ENCODE assay signal across 18 cellular contexts in genomic region chr1:112040891-112041740, GRCh38. TPM values are rescaled to one million over a fixed set of nuclear protein-coding genes. Genes with fewer than 3 reads are reported as not detected.
A peak's percentile ranks its signal among the peaks of the same experiment; 100 is the strongest.
DNase-seq lines count a peak whose midpoint lies in the region; ATAC-seq and TF ChIP-seq lines count a peak whose summit lies in the region.
"Had no signal": no experiment of that assay in that cellular context is flagged by ENCODE, and none has a peak within 500 bp of the region (broad histone marks: within the 10 kb centered on the region; RNA-seq: fewer than 3 reads in every experiment).

No MANE protein-coding gene starts in this region.

- POLR2A ChIA-PET in HEK293T (lab: Yijun Ruan, JAX): no interaction called here

- ATAC-seq in GM19468 (IDR thresholded peaks at IDR 0.05; ENCODE audit: extremely low read depth, unreplicated experiment): peak; percentile 32
- ATAC-seq: activated CD4-positive, alpha-beta T cell treated with anti-CD3 and anti-CD28 coated beads for 36 hours; stimulated activated effector memory CD8-positive, alpha-beta T cell treated with anti-CD3 and anti-CD28 coated beads, Interleukin-12 subunit alpha, Interleukin-12 subunit beta, amount 100 ng/mL, for 72 hours had no signal

- TF ChIP-seq CTCF in GM06990 (IDR thresholded peaks at IDR 0.05; ENCODE audit: insufficient read depth, low read length, poor library complexity, severe bottlenecking) (no peak), mesothelial cell of epicardium (IDR thresholded peaks at IDR 0.05; ENCODE audit: unreplicated experiment) (no peak)

- CTCF ChIA-PET in HEK293T (lab: Yijun Ruan, JAX): no interaction called here

- peaks cover 38% of the 10 kb centered on the region for H3K27me3 Mint-ChIP-seq in mesothelial cell of epicardium (ENCODE audit: low read depth)

- no peak overlapping the region for H3K4me3 ChIP-seq in GM06990 (replicated peaks; ENCODE audit: low read depth, low read length)
- H3K4me3 ChIP-seq: coronary artery, ovary, right lobe of liver, transverse colon had no signal

- H3K9me3 Mint-ChIP-seq in mesothelial cell of epicardium: no peaks in the 10 kb centered on the region
- H3K9me3 Mint-ChIP-seq: stimulated activated effector memory CD8-positive, alpha-beta T cell treated with anti-CD3 and anti-CD28 coated beads, Interleukin-12 subunit alpha, Interleukin-12 subunit beta, amount 100 ng/mL, for 72 hours had no signal

- H3K36me3 Mint-ChIP-seq in mesothelial cell of epicardium: no peaks in the 10 kb centered on the region
- H3K36me3 Mint-ChIP-seq: naive B cell; stimulated activated effector memory CD8-positive, alpha-beta T cell treated with anti-CD3 and anti-CD28 coated beads, Interleukin-12 subunit alpha, Interleukin-12 subunit beta, amount 100 ng/mL, for 72 hours had no signal

- H3K36me3 ChIP-seq in GM06990 (ENCODE audit: control insufficient read depth, insufficient read depth, low read length): no peaks in the 10 kb centered on the region
- H3K36me3 ChIP-seq: ovary, right lobe of liver, transverse colon had no signal

- no peaks in the 10 kb centered on the region for H3K27me3 ChIP-seq in GM06990 (replicated peaks; ENCODE audit: control insufficient read depth, insufficient read depth, low read length)
- H3K27me3 ChIP-seq: ovary, right lobe of liver, transverse colon had no signal

- peak overlapping the region; percentile 45 for H3K27ac Mint-ChIP-seq in mesothelial cell of epicardium
- H3K27ac Mint-ChIP-seq: activated CD4-positive, alpha-beta T cell treated with anti-CD3 and anti-CD28 coated beads for 36 hours; stimulated activated effector memory CD8-positive, alpha-beta T cell treated with anti-CD3 and anti-CD28 coated beads, Interleukin-12 subunit alpha, Interleukin-12 subunit beta, amount 100 ng/mL, for 72 hours had no signal

- DNase-seq in GM06990 (ENCODE audit: extremely low read depth, insufficient read length): peak; percentile 53
- DNase-seq in NCI-H524 (lab: John Stamatoyannopoulos, UW): peak; percentile 93 to 95
- no peak for DNase-seq in mesothelial cell of epicardium (ENCODE audit: low spot score in 2 of 2, unreplicated experiment in 2 of 2)
- DNase-seq in NCI-H510A treated with DMSO at 0.1 percent for 48 hours (lab: John Stamatoyannopoulos, UW): no peak
- DNase-seq in NCI-H2171 treated with DMSO at 0.1 percent for 48 hours (lab: John Stamatoyannopoulos, UW): no peak
- no peak for DNase-seq in SK-N-DZ (ENCODE audit: low spot score)
- no peak for DNase-seq in HEK293T (ENCODE audit: extremely low spot score)
- DNase-seq: activated CD4-positive, alpha-beta T cell treated with anti-CD3 and anti-CD28 coated beads for 36 hours; hippocampal formation; naive B cell; NCI-H1417 treated with DMSO at 0.1 percent for 48 hours; NCI-H2171; right lobe of liver; transverse colon had no signal

- no peak overlapping the region for H3K4me3 Mint-ChIP-seq in mesothelial cell of epicardium
- H3K4me3 Mint-ChIP-seq: activated CD4-positive, alpha-beta T cell treated with anti-CD3 and anti-CD28 coated beads for 36 hours; naive B cell; stimulated activated effector memory CD8-positive, alpha-beta T cell treated with anti-CD3 and anti-CD28 coated beads, Interleukin-12 subunit alpha, Interleukin-12 subunit beta, amount 100 ng/mL, for 72 hours had no signal

- H3K4me1 Mint-ChIP-seq in mesothelial cell of epicardium: no peaks in the 10 kb centered on the region
- H3K4me1 Mint-ChIP-seq: activated CD4-positive, alpha-beta T cell treated with anti-CD3 and anti-CD28 coated beads for 36 hours; stimulated activated effector memory CD8-positive, alpha-beta T cell treated with anti-CD3 and anti-CD28 coated beads, Interleukin-12 subunit alpha, Interleukin-12 subunit beta, amount 100 ng/mL, for 72 hours had no signal

TF ChIP-seq in HEK293T, 16 proteins besides CTCF, POLR2A, EP300 and RAD21:
- TF ChIP-seq HDGF (IDR thresholded peaks at IDR 0.05; ENCODE audit: borderline replicate concordance): no peak
TF ChIP-seq in HEK293T: peak in this region for 0.

RNA-seq across cellular contexts. Expression of gene KCND3, which starts 51.6 kb away (rescaled TPM):
- total RNA-seq in mesothelial cell of epicardium: 0.31 to 0.47 TPM (median 0.42 TPM) in 3 replicates
- polyA plus RNA-seq in SK-N-DZ (2014; cell fraction: cytosol; rRNA removed): not detected in 2 replicates
- polyA plus RNA-seq in SK-N-DZ (2014; cell fraction: nucleus; rRNA removed): not detected in 2 replicates
- total RNA-seq: activated CD4-positive, alpha-beta T cell treated with anti-CD3 and anti-CD28 coated beads for 36 hours had no signal

Comparison
In these comparisons a context has a peak if more than half of its experiments do, and no peak if none do; other contexts are left out.
1. DNase-seq: peak in GM06990 (single experiment) and NCI-H524 (2 of 2); none in mesothelial cell of epicardium (0 of 2), NCI-H510A treated with DMSO at 0.1 percent for 48 hours (single experiment), NCI-H2171 treated with DMSO at 0.1 percent for 48 hours (single experiment), SK-N-DZ (single experiment) and HEK293T (single experiment).